ENCODE assay signal across 27 cellular contexts in the genomic region with DNA sequence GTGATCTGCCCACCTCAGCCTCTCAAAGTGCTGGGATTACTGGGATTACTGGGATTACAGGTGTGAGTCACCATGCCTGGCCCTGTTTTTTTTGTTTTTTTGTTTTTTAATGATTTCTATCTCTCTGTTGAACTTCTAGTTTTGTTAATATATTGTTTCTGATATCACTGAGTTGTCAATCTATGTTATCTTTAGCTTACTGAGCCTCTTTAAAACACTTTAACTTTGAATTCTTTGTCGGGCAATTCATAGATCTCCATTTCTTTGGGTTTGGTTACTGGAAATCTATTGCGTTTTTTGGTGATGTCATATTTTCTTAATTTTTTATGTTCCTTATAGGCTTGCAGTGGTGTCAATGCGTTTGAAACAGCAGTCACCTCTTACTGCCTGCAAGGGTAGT.
"Had no signal": no experiment of that assay in that cellular context is flagged by ENCODE, and none has a peak within 500 bp of the region (broad histone marks: within the 10 kb centered on the region; RNA-seq: fewer than 3 reads in every experiment).

No MANE protein-coding gene starts in this region.

- H3K79me2 ChIP-seq: hepatocyte had no signal

- H2AFZ ChIP-seq: hepatocyte had no signal

- ATAC-seq: heart right ventricle; left colon; left lung; lower lobe of right lung; natural killer cell; pancreas; right cardiac atrium; stimulated activated memory B cell treated with anti-CD40 and anti-IgM and Interleukin-4, amounts not matched to agents 10 μg/mL and 1 μg/mL and 100 μg/mL, for 72 hours; stimulated activated naive CD8-positive, alpha-beta T cell treated with anti-CD3 and anti-CD28 coated beads, Interleukin-15, amount 100 ng/mL, for 72 hours had no signal

- H3K9me3 ChIP-seq: pancreas, prostate gland, vagina had no signal

- H3K4me1 Mint-ChIP-seq: mesothelial cell of epicardium; naive B cell; stimulated activated memory B cell treated with anti-CD40 and anti-IgM and Interleukin-4, amounts not matched to agents 10 μg/mL and 1 μg/mL and 100 μg/mL, for 72 hours had no signal

- H3K4me3 Mint-ChIP-seq: mesothelial cell of epicardium; natural killer cell; stimulated activated memory B cell treated with anti-CD40 and anti-IgM and Interleukin-4, amounts not matched to agents 10 μg/mL and 1 μg/mL and 100 μg/mL, for 72 hours; stimulated activated naive CD8-positive, alpha-beta T cell treated with anti-CD3 and anti-CD28 coated beads, Interleukin-15, amount 100 ng/mL, for 72 hours had no signal

- DNase-seq: heart right ventricle; kidney glomerular epithelial cell; left colon; left lung; lower lobe of right lung; mesendoderm; naive B cell; natural killer cell; nucleus accumbens; pancreas; posterior cingulate gyrus; retina; right cardiac atrium; sigmoid colon; small intestine; spleen; stimulated activated CD4-positive, alpha-beta T cell treated with anti-CD3 and anti-CD28 coated beads, Interleukin-4, amount 100 ng/mL, for 24 hours; stimulated activated naive CD4-positive, alpha-beta T cell treated with Interleukin-2 at 50 U/mL for 16 hours; stimulated activated naive CD8-positive, alpha-beta T cell treated with anti-CD3 and anti-CD28 coated beads, Interleukin-15, amount 100 ng/mL, for 72 hours; substantia nigra; upper lobe of left lung had no signal

- H3K27ac ChIP-seq: heart right ventricle, hepatocyte, left lung, lower lobe of right lung, pancreas, prostate gland, sigmoid colon, spleen, tibial nerve, upper lobe of left lung, vagina had no signal

- H3K4me1 ChIP-seq: left lung, lower lobe of right lung, pancreas, prostate gland, sigmoid colon, spleen, tibial nerve, upper lobe of left lung, vagina had no signal

- H3K27me3 Mint-ChIP-seq: naive B cell; stimulated activated memory B cell treated with anti-CD40 and anti-IgM and Interleukin-4, amounts not matched to agents 10 μg/mL and 1 μg/mL and 100 μg/mL, for 72 hours; stimulated activated naive CD8-positive, alpha-beta T cell treated with anti-CD3 and anti-CD28 coated beads, Interleukin-15, amount 100 ng/mL, for 72 hours had no signal

- H3K4me2 ChIP-seq: hepatocyte had no signal

- H3K4me3 ChIP-seq: heart right ventricle, hepatocyte, left lung, lower lobe of right lung, pancreas, prostate gland, sigmoid colon, spleen, tibial nerve, upper lobe of left lung, vagina had no signal

- H3K27me3 ChIP-seq: heart right ventricle, hepatocyte, left lung, pancreas, sigmoid colon, spleen, tibial nerve, upper lobe of left lung, vagina had no signal

- H3K27ac Mint-ChIP-seq: mesothelial cell of epicardium; naive B cell; natural killer cell; stimulated activated memory B cell treated with anti-CD40 and anti-IgM and Interleukin-4, amounts not matched to agents 10 μg/mL and 1 μg/mL and 100 μg/mL, for 72 hours; stimulated activated naive CD8-positive, alpha-beta T cell treated with anti-CD3 and anti-CD28 coated beads, Interleukin-15, amount 100 ng/mL, for 72 hours had no signal

- H3K36me3 ChIP-seq: left lung, lower lobe of right lung, pancreas, prostate gland, sigmoid colon, spleen, upper lobe of left lung, vagina had no signal
